In genomic region chr19:2977001-2977685, GRCh38 we compare ENCODE assay signal across 8 cellular contexts. TPM values are rescaled to one million over a fixed set of nuclear protein-coding genes. Genes with fewer than 3 reads are reported as not detected.
DNase-seq lines count a peak whose midpoint lies in the region; ATAC-seq and TF ChIP-seq lines count a peak whose summit lies in the region.

TLE6 (plus strand) TSS chr19:2977564; CDS start chr19:2978234, 670 bp downstream.

- H3K4me3 Mint-ChIP-seq in activated naive CD4-positive, alpha-beta T cell treated with anti-CD3 and anti-CD28 coated beads, Interleukin-2, amount 50 U/mL, for 24 hours: peak within 1 kb of the TSS; percentile 97
- H3K4me3 Mint-ChIP-seq in osteocyte (ENCODE audit: unreplicated experiment): peak within 1 kb of the TSS; percentile 87

- H3K36me3 Mint-ChIP-seq in activated naive CD4-positive, alpha-beta T cell treated with anti-CD3 and anti-CD28 coated beads, Interleukin-2, amount 50 U/mL, for 24 hours: no peaks in the 10 kb centered on the region
- no peaks in the 10 kb centered on the region for H3K36me3 Mint-ChIP-seq in osteocyte (ENCODE audit: unreplicated experiment)

- H3K27me3 Mint-ChIP-seq in activated naive CD4-positive, alpha-beta T cell treated with anti-CD3 and anti-CD28 coated beads, Interleukin-2, amount 50 U/mL, for 24 hours: peaks cover 8% of the 10 kb centered on the region
- peaks cover 16% of the 10 kb centered on the region for H3K27me3 Mint-ChIP-seq in osteocyte (ENCODE audit: unreplicated experiment)

- WGBS in thymus: 1% methylated on average over 50 of the region's 50 CpGs

- peak; percentile 98 for DNase-seq in GM10266 (ENCODE audit: extremely low spot score)
- DNase-seq in NCI-H1092 (lab: John Stamatoyannopoulos, UW): peak; percentile 97
- DNase-seq in SK-N-MC (ENCODE audit: low read depth, low spot score): no peak
- peak; percentile 86 to 98 (median 93) for DNase-seq in head of caudate nucleus
- DNase-seq in osteocyte (ENCODE audit: extremely low spot score, unreplicated experiment): peak; percentile 96

- peak within 1 kb of the TSS; percentile 90 for H3K4me3 ChIP-seq in SK-N-MC
- peak within 1 kb of the TSS; percentile 69 for H3K4me3 ChIP-seq in thymus (ENCODE audit: low read length)

- TF ChIP-seq CTCF in GM10266 (IDR thresholded peaks at IDR 0.05; ENCODE audit: control insufficient read depth, insufficient read depth, low read depth, missing control alignments): no peak
- TF ChIP-seq CTCF in osteocyte (IDR thresholded peaks at IDR 0.05): no peak

- peak within 1 kb of the TSS; percentile 93 for H3K27ac Mint-ChIP-seq in activated naive CD4-positive, alpha-beta T cell treated with anti-CD3 and anti-CD28 coated beads, Interleukin-2, amount 50 U/mL, for 24 hours
- H3K27ac Mint-ChIP-seq in osteocyte (ENCODE audit: unreplicated experiment): no peak within 1 kb of the TSS

- H3K36me3 ChIP-seq in SK-N-MC (ENCODE audit: insufficient read depth, low read length) (no peaks in the 10 kb centered on the region), thymus (ENCODE audit: control insufficient read depth, insufficient read depth) (no peaks in the 10 kb centered on the region)

- H3K9me3 ChIP-seq in SK-N-MC (ENCODE audit: low read depth, low read length) (no peaks in the 10 kb centered on the region), thymus (ENCODE audit: control insufficient read depth) (no peaks in the 10 kb centered on the region)

- intact Hi-C loops in head of caudate nucleus (cut with DNase I): loop anchor here (10.0 kb wide), 1 partner anchor 58 kb away; no protein-coding TSS in a partner anchor

- ATAC-seq in HG02610 (IDR thresholded peaks at IDR 0.05; ENCODE audit: unreplicated experiment): peak; percentile 91

- H3K27ac ChIP-seq in SK-N-MC (no peak within 1 kb of the TSS), thymus (ENCODE audit: low read depth) (peak within 1 kb of the TSS; percentile 36)

- H3K9me3 Mint-ChIP-seq in activated naive CD4-positive, alpha-beta T cell treated with anti-CD3 and anti-CD28 coated beads, Interleukin-2, amount 50 U/mL, for 24 hours: no peaks in the 10 kb centered on the region
- no peaks in the 10 kb centered on the region for H3K9me3 Mint-ChIP-seq in osteocyte (ENCODE audit: unreplicated experiment)

- peak within 1 kb of the TSS; percentile 32 for H3K9ac ChIP-seq in SK-N-MC (ENCODE audit: insufficient read length)

- peaks cover 15% of the 10 kb centered on the region for H3K4me1 Mint-ChIP-seq in activated naive CD4-positive, alpha-beta T cell treated with anti-CD3 and anti-CD28 coated beads, Interleukin-2, amount 50 U/mL, for 24 hours
- peaks cover 32% of the 10 kb centered on the region for H3K4me1 Mint-ChIP-seq in osteocyte (ENCODE audit: unreplicated experiment)

- H3K27me3 ChIP-seq in thymus (ENCODE audit: control insufficient read depth, insufficient read depth): peaks cover 2% of the 10 kb centered on the region

- H3K4me1 ChIP-seq in thymus (ENCODE audit: control insufficient read depth, insufficient read depth, low read length): peaks cover 18% of the 10 kb centered on the region

RNA-seq across cellular contexts. Expression of gene TLE6, which starts in this region (rescaled TPM):
- total RNA-seq in osteocyte: 0.65 and 1.5 TPM in 2 replicates
- 4.9 TPM for polyA plus RNA-seq in thymus
